Comparison of ENCODE assay signal across 33 cellular contexts in the genomic region with DNA sequence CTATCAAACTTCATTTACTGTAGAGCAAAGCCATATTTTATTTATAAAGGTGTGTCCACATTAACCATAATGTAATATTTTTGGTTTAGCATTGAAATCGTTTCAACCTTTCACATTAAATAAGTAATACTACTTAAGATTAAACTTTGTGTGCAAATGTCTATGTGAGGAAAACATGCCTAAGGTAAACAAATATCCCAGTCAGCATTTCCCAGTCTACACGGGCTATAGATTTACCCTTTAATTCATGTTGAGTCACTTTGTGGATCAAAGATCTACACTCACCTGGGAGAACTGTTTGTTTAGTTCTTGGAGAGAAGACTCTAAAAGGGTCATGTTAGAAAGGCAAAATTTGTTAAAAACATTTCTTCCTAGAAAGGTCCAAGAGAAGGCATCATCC.
"Had no signal": no experiment of that assay in that cellular context is flagged by ENCODE, and none has a peak within 500 bp of the region (broad histone marks: within the 10 kb centered on the region; RNA-seq: fewer than 3 reads in every experiment).

No MANE protein-coding gene starts in this region.

- H3K36me3 ChIP-seq: ascending aorta, cardiac muscle cell had no signal

- H3K4me1 ChIP-seq: ascending aorta had no signal

- FAIRE-seq: bronchial epithelial cell, TTC549 had no signal

- H3K9me3 ChIP-seq: ascending aorta had no signal

- H3K27me3 ChIP-seq: ascending aorta, cardiac muscle cell had no signal

- ATAC-seq: activated CD8-positive, alpha-beta T cell treated with anti-CD3 and anti-CD28 coated beads for 36 hours; activated naive CD4-positive, alpha-beta T cell treated with anti-CD3 and anti-CD28 coated beads, Interleukin-2, amount 50 U/mL, for 72 hours; activated naive CD8-positive, alpha-beta T cell treated with anti-CD3 and anti-CD28 coated beads, Interleukin-2, amount 50 U/mL, for 24 hours; activated T-cell treated with anti-CD3 and anti-CD28 coated beads, Interleukin-2, amount 50 U/mL, for 4 hours; activated T-cell treated with anti-CD3 and anti-CD28 coated beads, Interleukin-2, amount 50 U/mL, for 72 hours; activated T-helper 17 cell treated with anti-CD3 and anti-CD28 coated beads, Interleukin-2, amount 50 U/mL, for 72 hours had no signal

- DNase-seq: activated B cell treated with CpG ODN at 0.5 μM for 24 hours; activated CD4-positive, alpha-beta memory T cell treated with anti-CD3 and anti-CD28 coated beads for 36 hours; activated CD4-positive, alpha-beta T cell treated with anti-CD3 and anti-CD28 coated beads for 4 hours; activated CD4-positive, alpha-beta T cell treated with anti-CD3 and anti-CD28 coated beads, Interleukin-2, amount 10 ng/mL, durations not matched to agents 24 days and 14 days; activated CD4-positive, alpha-beta T cell treated with anti-CD3 and anti-CD28 coated beads, Interleukin-2, amount 50 U/mL, for 1 hour; activated CD4-positive, alpha-beta T cell treated with anti-CD3 and anti-CD28 coated beads, Interleukin-2, amount 50 U/mL, for 4 hours; activated CD4-positive, CD25-positive, alpha-beta regulatory T cell treated with anti-CD3 and anti-CD28 coated beads, Interleukin-2, amount 50 U/mL, for 72 hours; activated CD8-positive, alpha-beta memory T cell treated with anti-CD3 and anti-CD28 coated beads, Interleukin-2, amount 50 U/mL, for 4 hours; activated CD8-positive, alpha-beta T cell treated with anti-CD3 and anti-CD28 coated beads for 36 hours; activated effector memory CD4-positive, alpha-beta T cell treated with anti-CD3 and anti-CD28 coated beads, Interleukin-2, amount 50 U/mL, for 16 hours; activated gamma-delta T cell treated with Interleukin-2 at 50 U/mL for 16 hours; activated naive CD4-positive, alpha-beta T cell; activated naive CD4-positive, alpha-beta T cell treated with anti-CD3 and anti-CD28 coated beads for 36 hours; activated naive CD4-positive, alpha-beta T cell treated with anti-CD3 and anti-CD28 coated beads, Interleukin-2, amount 50 U/mL, for 16 hours; activated naive CD8-positive, alpha-beta T cell treated with anti-CD3 and anti-CD28 coated beads, Interleukin-2, amount 10 ng/mL, durations not matched to agents 7 days and 5 days; activated naive CD8-positive, alpha-beta T cell treated with anti-CD3 and anti-CD28 coated beads, Interleukin-2, amount 50 U/mL, for 24 hours; activated T-cell treated with anti-CD3 and anti-CD28 coated beads for 4 hours; activated T-cell treated with anti-CD3 and anti-CD28 coated beads, Interleukin-2, amount 50 U/mL, for 1 hour; activated T-cell treated with anti-CD3 and anti-CD28 coated beads, Interleukin-2, amount 50 U/mL, for 4 hours; activated T-cell treated with anti-CD3 and anti-CD28 coated beads, Interleukin-2, amount 50 U/mL, for 72 hours; amygdala; anterior cingulate cortex; caudate nucleus; cerebellar nuclear complex; T-helper 2 cell; T-helper 9 cell had no signal

- H3K27ac ChIP-seq: ascending aorta, cardiac muscle cell, VCaP had no signal

- H3K4me3 ChIP-seq: ascending aorta, cardiac muscle cell had no signal
